In genomic region chr2:143205106-143205764, GRCh38 we compare ENCODE assay signal across 8 cellular contexts.
A peak's percentile ranks its signal among the peaks of the same experiment; 100 is the strongest.
DNase-seq lines count a peak whose midpoint lies in the region; ATAC-seq and TF ChIP-seq lines count a peak whose summit lies in the region.

No MANE protein-coding gene starts in this region.

- peak; percentile 64 for ATAC-seq in GM18520 (IDR thresholded peaks at IDR 0.05; ENCODE audit: unreplicated experiment)
- ATAC-seq in GM18873 (IDR thresholded peaks at IDR 0.05; ENCODE audit: low FRiP score, unreplicated experiment), result no peak

- TF ChIP-seq CTCF in CD14-positive monocyte (IDR thresholded peaks at IDR 0.05) (peak; percentile 33), LNCaP clone FGC (IDR thresholded peaks at IDR 0.05; ENCODE audit: control insufficient read depth, extremely low read depth, insufficient read depth) (peak; percentile 50), cardiac fibroblast (IDR thresholded peaks at IDR 0.05; ENCODE audit: low read depth, low read length) (peak; percentile 4), progenitor cell of endocrine pancreas (IDR thresholded peaks at IDR 0.05; ENCODE audit: unreplicated experiment) (peak; percentile 46)

- H3K4me1 Mint-ChIP-seq in CD14-positive monocyte (no peaks in the 10 kb centered on the region), progenitor cell of endocrine pancreas (ENCODE audit: low read depth) (no peaks in the 10 kb centered on the region)

- DNase-seq in CD14-positive monocyte (ENCODE audit: low spot score), result no peak
- DNase-seq in LNCaP clone FGC (ENCODE audit: low read depth), result no peak
- DNase-seq in cardiac fibroblast (ENCODE audit: low read depth in 2 of 2), result peak; percentile 13 to 20
- DNase-seq in progenitor cell of endocrine pancreas (ENCODE audit: low spot score, unreplicated experiment), result no peak
- DNase-seq in stimulated activated CD4-positive, alpha-beta T cell treated with anti-CD3 and anti-CD28 coated beads, Interleukin-4, amount 100 ng/mL, for 24 hours, result no peak
- no peak for DNase-seq in NCI-H2029 treated with DMSO at 0.1 percent for 48 hours (lab: John Stamatoyannopoulos, UW)

- no peak overlapping the region for H3K4me3 Mint-ChIP-seq in CD14-positive monocyte
- H3K4me3 Mint-ChIP-seq in progenitor cell of endocrine pancreas (ENCODE audit: low read depth), result no peak overlapping the region

- intact Hi-C loops in CD14-positive monocyte (cut with micrococcal nuclease), result no loop called here

- H3K36me3 Mint-ChIP-seq in CD14-positive monocyte, result peaks cover 63 to 69% of the 10 kb centered on the region in 2 donors
- H3K36me3 Mint-ChIP-seq in progenitor cell of endocrine pancreas (ENCODE audit: insufficient read depth), result no peaks in the 10 kb centered on the region

- H3K4me3 ChIP-seq in LNCaP clone FGC (ENCODE audit: low read depth, low read length) (no peak overlapping the region), cardiac fibroblast (replicated peaks in 1 of 2; ENCODE audit: low read depth in 2 of 2, low read length in 2 of 2) (no peak overlapping the region)

- H3K27me3 Mint-ChIP-seq in CD14-positive monocyte (ENCODE audit: low read depth in 3 of 3) (peaks cover 0 to 2% (median 0%) of the 10 kb centered on the region in 3 donors), progenitor cell of endocrine pancreas (no peaks in the 10 kb centered on the region)

- peak overlapping the region in 1 of 7 donors; percentile 38 for H3K27ac Mint-ChIP-seq in CD14-positive monocyte
- H3K27ac Mint-ChIP-seq in progenitor cell of endocrine pancreas, result no peak overlapping the region

- H3K9me3 Mint-ChIP-seq in CD14-positive monocyte (no peaks in the 10 kb centered on the region), progenitor cell of endocrine pancreas (ENCODE audit: low read depth) (peaks cover 6% of the 10 kb centered on the region)

Comparison
In these comparisons a context has a peak if more than half of its experiments do, and no peak if none do; other contexts are left out.
1. DNase-seq: peak in cardiac fibroblast (2 of 2); none in CD14-positive monocyte (single experiment), LNCaP clone FGC (single experiment), progenitor cell of endocrine pancreas (single experiment), stimulated activated CD4-positive, alpha-beta T cell treated with anti-CD3 and anti-CD28 coated beads, Interleukin-4, amount 100 ng/mL, for 24 hours (single experiment) and NCI-H2029 treated with DMSO at 0.1 percent for 48 hours (single experiment).
2. Peak in every context shown above with its lines, with median percentiles within 50 percentile points of each other: CTCF ChIP-seq.